12 cellular contexts compared by ENCODE assay signal in the genomic region with DNA sequence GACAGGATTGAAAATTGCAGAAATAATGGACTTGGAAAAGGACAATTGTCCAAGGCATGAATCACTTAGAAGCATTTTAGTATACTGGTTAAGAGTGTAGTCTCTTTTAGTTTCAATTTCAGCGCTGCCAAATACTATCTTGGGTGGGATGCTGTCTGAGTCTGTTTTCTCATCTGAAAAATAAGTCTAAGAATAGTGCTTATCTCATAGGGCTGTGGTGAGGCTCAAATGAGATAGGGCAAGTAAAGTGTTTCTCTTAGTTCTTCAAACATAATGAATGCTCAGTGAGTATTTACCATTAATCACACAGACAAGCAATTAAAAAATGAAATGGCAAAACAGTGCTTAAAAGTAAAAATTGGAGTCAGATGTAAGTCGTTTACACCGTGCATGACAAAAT. TPM values are rescaled to one million over a fixed set of nuclear protein-coding genes. Genes with fewer than 3 reads are reported as not detected.
DNase-seq lines count a peak whose midpoint lies in the region; ATAC-seq and TF ChIP-seq lines count a peak whose summit lies in the region.
"Had no signal": no experiment of that assay in that cellular context is flagged by ENCODE, and none has a peak within 500 bp of the region (broad histone marks: within the 10 kb centered on the region; RNA-seq: fewer than 3 reads in every experiment).

No MANE protein-coding gene starts in this region.

- no peaks in the 10 kb centered on the region for H3K36me3 ChIP-seq in lung (ENCODE audit: control insufficient read depth in 2 of 2, insufficient read depth in 2 of 2, low read length in 2 of 2)
- H3K36me3 ChIP-seq in thyroid gland = no peaks in the 10 kb centered on the region

- no peaks in the 10 kb centered on the region for H3K27me3 ChIP-seq in lung (ENCODE audit: control insufficient read depth, insufficient read depth)
- H3K27me3 ChIP-seq in thyroid gland = no peaks in the 10 kb centered on the region

- TF ChIP-seq CTCF in coronary artery (IDR thresholded peaks at IDR 0.05) (no peak), lung (IDR thresholded peaks at IDR 0.05; ENCODE audit: control extremely low read depth, extremely low read depth) (no peak), thyroid gland (IDR thresholded peaks at IDR 0.05) (no peak)

- H3K9me3 ChIP-seq in lung (ENCODE audit: control insufficient read depth in 2 of 2, insufficient read depth in 1 of 2, low read length in 1 of 2) (no peaks in the 10 kb centered on the region), thyroid gland (no peaks in the 10 kb centered on the region)

- intact Hi-C loops in thyroid gland (cut with DNase I) = no loop called here

- H3K27ac ChIP-seq in coronary artery (peak overlapping the region in 1 of 2 donors; percentile 69), lung (ENCODE audit: low read depth in 1 of 2, low read length in 1 of 2) (no peak overlapping the region), thyroid gland (no peak overlapping the region)
- H3K27ac ChIP-seq: VCaP had no signal

- 36 to 54% methylated on average over 3 of the region's 3 CpGs for WGBS in lung, 2 donors
- WGBS in thyroid gland, 2 donors = 56 to 70% methylated on average over 3 of the region's 3 CpGs

- ATAC-seq in HG03565 (IDR thresholded peaks at IDR 0.05; ENCODE audit: unreplicated experiment) = peak; percentile 59
- ATAC-seq in lung (ENCODE audit: insufficient read depth, low FRiP score) = peak; percentile 76

- TF ChIP-seq POLR2A in thyroid gland (IDR thresholded peaks at IDR 0.05) = no peak

- peak overlapping the region; percentile 50 for H3K4me3 ChIP-seq in coronary artery
- no peak overlapping the region for H3K4me3 ChIP-seq in lung
- H3K4me3 ChIP-seq in thyroid gland (replicated peaks in 1 of 3) = no peak overlapping the region

- H3K4me1 ChIP-seq in lung (ENCODE audit: control insufficient read depth in 2 of 2, insufficient read depth in 2 of 2, low read length in 2 of 2) = no peaks in the 10 kb centered on the region
- no peaks in the 10 kb centered on the region for H3K4me1 ChIP-seq in thyroid gland

- DNase-seq in A172 (ENCODE audit: low spot score) (peak; percentile 35), coronary artery (ENCODE audit: low spot score) (no peak), lung (ENCODE audit: low spot score) (no peak), HK-2 (ENCODE audit: unreplicated experiment) (no peak), thyroid gland (no peak), middle frontal gyrus (ENCODE audit: extremely low spot score, low spot score) (no peak), hypothalamus (lab: John Stamatoyannopoulos, UW) (no peak)
- DNase-seq: C1 segment of cervical spinal cord, cerebellar nuclear complex, NCI-H1105 had no signal

RNA-seq across cellular contexts. Expression of a gene that starts 45.9 kb away (rescaled TPM):
- 65.8 and 68.5 TPM in 2 replicates for total RNA-seq in A172 (2014; rRNA removed; shearing (Covaris generic))
- total RNA-seq in lung (10 to 100 TPM; 26.3 to 39.5 TPM), thyroid gland (10 to 100 TPM; 42.9 to 99.9 (median 54.6) TPM)
- polyA plus RNA-seq in lung = 10 to 100 TPM; 10.5 to 20.4 TPM
